ENCODE assay signal across 8 cellular contexts in the genomic region with DNA sequence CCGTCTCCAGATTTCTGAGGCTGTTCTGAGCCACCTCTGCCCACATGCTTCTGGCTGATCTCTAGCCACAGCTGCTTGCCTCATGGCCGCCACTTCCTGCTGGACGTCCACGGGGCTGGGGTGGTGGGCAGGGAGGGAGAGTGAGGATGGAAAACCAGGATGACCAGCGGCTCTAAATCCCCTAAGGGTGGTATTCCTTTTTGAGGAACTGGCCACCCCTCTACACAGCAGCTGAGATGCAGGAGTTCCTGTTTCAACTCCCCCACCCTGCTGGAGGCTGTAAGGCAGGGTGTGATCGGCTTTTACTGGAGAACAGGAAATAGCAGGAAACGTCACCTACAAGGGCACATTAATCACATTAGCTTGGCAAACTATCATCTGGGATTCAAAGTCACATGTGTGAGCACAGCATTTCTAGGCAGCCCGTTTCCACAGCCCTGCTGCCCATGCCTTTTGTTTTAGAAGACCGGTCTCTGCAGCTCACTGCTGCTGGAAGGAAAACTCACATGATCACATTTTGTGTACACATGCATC.
DNase-seq lines count a peak whose midpoint lies in the region; ATAC-seq and TF ChIP-seq lines count a peak whose summit lies in the region.

No MANE protein-coding gene starts in this region.

- peaks cover 0 to 16% of the 10 kb centered on the region in 2 donors for H3K36me3 Mint-ChIP-seq in activated naive CD4-positive, alpha-beta T cell treated with anti-CD3 and anti-CD28 coated beads, Interleukin-2, amount 50 U/mL, for 72 hours

- no peak overlapping the region for H3K27ac Mint-ChIP-seq in activated naive CD4-positive, alpha-beta T cell treated with anti-CD3 and anti-CD28 coated beads, Interleukin-2, amount 50 U/mL, for 72 hours

- CTCF ChIA-PET in mammary epithelial cell (lab: Charles Lee; ENCODE audit: low non-redundant PET): interaction anchor here (0.6 to 0.7 kb wide), 3 partner anchors 10 to 246 kb away, joined by 3 to 8 read pairs (median 4); no protein-coding TSS in a partner anchor

- no TSS peak for BruUV-seq in mammary epithelial cell (replicated peaks; lab: Mats Ljungman, UMichigan)

- DNase-seq in AG09309 (ENCODE audit: low read depth): peak; percentile 61
- DNase-seq in NB4 (ENCODE audit: low read depth): peak; percentile 83
- DNase-seq in mammary epithelial cell: peak; percentile 76
- DNase-seq in lung (ENCODE audit: low spot score): no peak
- no peak for DNase-seq in activated naive CD4-positive, alpha-beta T cell treated with anti-CD3 and anti-CD28 coated beads, Interleukin-2, amount 50 U/mL, for 72 hours (ENCODE audit: low spot score in 2 of 2)

- 44% methylated on average over 8 of the region's 9 CpGs for WGBS in mammary epithelial cell (ENCODE audit: low coverage, missing lambda C conversion rate)
- 17 to 25% methylated on average over 9 of the region's 9 CpGs for WGBS in lung, 2 donors

- H3K27ac ChIP-seq in mammary epithelial cell (ENCODE audit: insufficient read depth, low read depth, low read length) (peak overlapping the region; percentile 21), lung (ENCODE audit: low read depth in 1 of 2, low read length in 1 of 2) (peak overlapping the region; percentile 51 to 86)

- peak; percentile 44 for ATAC-seq in lung (ENCODE audit: insufficient read depth, low FRiP score)
- ATAC-seq in activated naive CD4-positive, alpha-beta T cell treated with anti-CD3 and anti-CD28 coated beads, Interleukin-2, amount 50 U/mL, for 72 hours: no peak
- no peak for ATAC-seq in GM21723 (IDR thresholded peaks at IDR 0.05; ENCODE audit: unreplicated experiment)
- ATAC-seq in HG02588 (IDR thresholded peaks at IDR 0.05; ENCODE audit: unreplicated experiment): no peak
- ATAC-seq in GM21381 (IDR thresholded peaks at IDR 0.05; ENCODE audit: unreplicated experiment): no peak

- H3K4me3 ChIP-seq in AG09309 (ENCODE audit: control insufficient read depth, low read depth, low read length) (no peak overlapping the region), NB4 (ENCODE audit: low read depth, low read length) (no peak overlapping the region), mammary epithelial cell (replicated peaks in 1 of 3; ENCODE audit: insufficient read depth in 1 of 3, low read depth in 2 of 3, low read length in 3 of 3) (no peak overlapping the region), lung (no peak overlapping the region)

- H4K20me1 ChIP-seq in mammary epithelial cell (ENCODE audit: insufficient read depth, low read length): no peaks in the 10 kb centered on the region

- dilution Hi-C loops in mammary epithelial cell (cut with HindIII; ENCODE audit: low sequenced_read_pairs): loop anchor here (5.0 kb wide), 1 partner anchor 35 kb away; no protein-coding TSS in a partner anchor

- H3K36me3 ChIP-seq in mammary epithelial cell (ENCODE audit: insufficient read depth, low read length) (no peaks in the 10 kb centered on the region), lung (ENCODE audit: control insufficient read depth in 2 of 2, insufficient read depth in 2 of 2, low read length in 2 of 2) (no peaks in the 10 kb centered on the region)

- peak overlapping the region; percentile 79 for H2AFZ ChIP-seq in mammary epithelial cell (ENCODE audit: low read depth, low read length)

- in situ Hi-C loops in mammary epithelial cell (cut with MboI; ENCODE audit: low sequenced_read_pairs in 2 of 2): loop anchor here (10.0 to 25.0 kb wide), 2 partner anchors 618 to 1070 kb away; no protein-coding TSS in a partner anchor

- H3K27me3 ChIP-seq in mammary epithelial cell (ENCODE audit: insufficient read depth, low read length) (no peaks in the 10 kb centered on the region), lung (ENCODE audit: control insufficient read depth, insufficient read depth) (no peaks in the 10 kb centered on the region)

- no peak for TF ChIP-seq CTCF in AG09309 (IDR thresholded peaks at IDR 0.05; ENCODE audit: control insufficient read depth, insufficient read depth, low read depth, low read length, missing control alignments)
- no peak for TF ChIP-seq CTCF in NB4 (IDR thresholded peaks at IDR 0.05; ENCODE audit: low read depth, low read length)
- no peak for TF ChIP-seq CTCF in mammary epithelial cell (conservative IDR thresholded peaks at IDR 0.05 in 1 of 2, IDR thresholded peaks at IDR 0.05 in 1 of 2; ENCODE audit: extremely low read depth in 1 of 2, insufficient read depth in 1 of 2, low read depth in 1 of 2, low read length in 2 of 2)
- no peak for TF ChIP-seq CTCF in lung (IDR thresholded peaks at IDR 0.05; ENCODE audit: control extremely low read depth, extremely low read depth)

- H3K79me2 ChIP-seq in mammary epithelial cell (ENCODE audit: insufficient read depth, low read length): no peaks in the 10 kb centered on the region

- H3K9me3 Mint-ChIP-seq in activated naive CD4-positive, alpha-beta T cell treated with anti-CD3 and anti-CD28 coated beads, Interleukin-2, amount 50 U/mL, for 72 hours: peaks cover 5 to 13% of the 10 kb centered on the region in 2 donors

- TF ChIP-seq POLR2A in NB4 (IDR thresholded peaks at IDR 0.05; ENCODE audit: extremely low read depth, insufficient read length): no peak

- intact Hi-C loops in mammary epithelial cell (cut with micrococcal nuclease): no loop called here

- peak overlapping the region; percentile 24 for H3K4me2 ChIP-seq in mammary epithelial cell (ENCODE audit: insufficient read depth, low read depth, low read length)

- H3K4me1 ChIP-seq in mammary epithelial cell (ENCODE audit: insufficient read depth, low read length) (peaks cover 42% of the 10 kb centered on the region), lung (ENCODE audit: control insufficient read depth in 2 of 2, insufficient read depth in 2 of 2, low read length in 2 of 2) (peaks cover 7 to 22% of the 10 kb centered on the region in 2 donors)

- H3K9ac ChIP-seq in mammary epithelial cell (ENCODE audit: insufficient read depth, low read length): no peak overlapping the region

- H3K9me3 ChIP-seq in mammary epithelial cell (replicated peaks; ENCODE audit: insufficient read depth, low read length): no peaks in the 10 kb centered on the region
- peaks cover 4 to 5% of the 10 kb centered on the region in 2 donors for H3K9me3 ChIP-seq in lung (ENCODE audit: control insufficient read depth in 2 of 2, insufficient read depth in 1 of 2, low read length in 1 of 2)

Comparison
In these comparisons a context has a peak if more than half of its experiments do, and no peak if none do; other contexts are left out.
1. DNase-seq: peak in AG09309 (single experiment), NB4 (single experiment) and mammary epithelial cell (single experiment); none in lung (single experiment) and activated naive CD4-positive, alpha-beta T cell treated with anti-CD3 and anti-CD28 coated beads, Interleukin-2, amount 50 U/mL, for 72 hours (0 of 2).